In the genomic region with DNA sequence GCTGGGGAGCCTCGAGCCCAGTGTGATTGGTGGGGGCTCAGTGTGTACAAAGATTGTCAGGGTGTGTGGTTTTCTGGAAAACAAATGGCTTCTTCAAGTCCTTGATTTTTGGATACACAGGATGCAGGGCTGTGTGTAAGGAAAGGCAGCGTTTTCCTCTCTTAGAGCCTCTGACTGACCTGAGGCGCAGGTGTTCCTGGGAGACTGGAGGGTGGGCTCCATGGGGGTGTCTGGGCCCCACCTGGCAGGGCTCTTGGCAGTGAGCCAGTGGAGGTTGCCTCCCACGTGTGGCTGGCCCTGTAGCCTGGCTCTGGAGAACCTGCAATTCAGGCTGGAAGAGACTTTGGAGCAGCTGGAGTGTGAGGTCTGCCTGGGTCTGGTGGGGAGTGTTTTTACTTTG, we compare ENCODE assay signal across 3 cellular contexts.
A peak's percentile ranks its signal among the peaks of the same experiment; 100 is the strongest.
TF ChIP-seq lines count a peak whose summit lies in the region.

No MANE protein-coding gene starts in this region.

TF ChIP-seq in SK-N-SH, 30 proteins besides CTCF, POLR2A, EP300 and RAD21:
- TF ChIP-seq NFIC (IDR thresholded peaks at IDR 0.05; ENCODE audit: borderline replicate concordance) (0 out of 2 replicates have a peak, but pooled peaks have one; percentile 47), FOXJ3 (CRISPR knock-in tag; IDR thresholded peaks at IDR 0.05) (no peak)
- TF ChIP-seq, protein P1, sequence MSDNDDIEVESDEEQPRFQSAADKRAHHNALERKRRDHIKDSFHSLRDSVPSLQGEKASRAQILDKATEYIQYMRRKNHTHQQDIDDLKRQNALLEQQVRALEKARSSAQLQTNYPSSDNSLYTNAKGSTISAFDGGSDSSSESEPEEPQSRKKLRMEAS (IDR thresholded peaks at IDR 0.05; ENCODE audit: low read depth): no peak

TF ChIP-seq in SK-N-SH treated with all-trans-retinoic acid at 6 μM for 48 hours, 23 proteins besides CTCF, POLR2A, EP300 and RAD21:
- TF ChIP-seq, protein P2, sequence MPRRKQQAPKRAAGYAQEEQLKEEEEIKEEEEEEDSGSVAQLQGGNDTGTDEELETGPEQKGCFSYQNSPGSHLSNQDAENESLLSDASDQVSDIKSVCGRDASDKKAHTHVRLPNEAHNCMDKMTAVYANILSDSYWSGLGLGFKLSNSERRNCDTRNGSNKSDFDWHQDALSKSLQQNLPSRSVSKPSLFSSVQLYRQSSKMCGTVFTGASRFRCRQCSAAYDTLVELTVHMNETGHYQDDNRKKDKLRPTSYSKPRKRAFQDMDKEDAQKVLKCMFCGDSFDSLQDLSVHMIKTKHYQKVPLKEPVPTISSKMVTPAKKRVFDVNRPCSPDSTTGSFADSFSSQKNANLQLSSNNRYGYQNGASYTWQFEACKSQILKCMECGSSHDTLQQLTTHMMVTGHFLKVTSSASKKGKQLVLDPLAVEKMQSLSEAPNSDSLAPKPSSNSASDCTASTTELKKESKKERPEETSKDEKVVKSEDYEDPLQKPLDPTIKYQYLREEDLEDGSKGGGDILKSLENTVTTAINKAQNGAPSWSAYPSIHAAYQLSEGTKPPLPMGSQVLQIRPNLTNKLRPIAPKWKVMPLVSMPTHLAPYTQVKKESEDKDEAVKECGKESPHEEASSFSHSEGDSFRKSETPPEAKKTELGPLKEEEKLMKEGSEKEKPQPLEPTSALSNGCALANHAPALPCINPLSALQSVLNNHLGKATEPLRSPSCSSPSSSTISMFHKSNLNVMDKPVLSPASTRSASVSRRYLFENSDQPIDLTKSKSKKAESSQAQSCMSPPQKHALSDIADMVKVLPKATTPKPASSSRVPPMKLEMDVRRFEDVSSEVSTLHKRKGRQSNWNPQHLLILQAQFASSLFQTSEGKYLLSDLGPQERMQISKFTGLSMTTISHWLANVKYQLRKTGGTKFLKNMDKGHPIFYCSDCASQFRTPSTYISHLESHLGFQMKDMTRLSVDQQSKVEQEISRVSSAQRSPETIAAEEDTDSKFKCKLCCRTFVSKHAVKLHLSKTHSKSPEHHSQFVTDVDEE (CRISPR knock-in tag; IDR thresholded peaks at IDR 0.05): no peak
- no peak for TF ChIP-seq TOX (CRISPR knock-in tag; IDR thresholded peaks at IDR 0.05; ENCODE audit: borderline replicate concordance)
- no peak for TF ChIP-seq ARNTL (CRISPR knock-in tag; IDR thresholded peaks at IDR 0.05; ENCODE audit: borderline replicate concordance, low read depth)
- TF ChIP-seq SNAI2 (CRISPR knock-in tag; IDR thresholded peaks at IDR 0.05): no peak
- TF ChIP-seq ZNF565 (CRISPR knock-in tag; conservative IDR thresholded peaks at IDR 0.05; ENCODE audit: low read depth): no peak
- TF ChIP-seq PATZ1 (CRISPR knock-in tag; IDR thresholded peaks at IDR 0.05; ENCODE audit: borderline replicate concordance): no peak
- TF ChIP-seq ZC3H10 (CRISPR knock-in tag; IDR thresholded peaks at IDR 0.05): no peak
- TF ChIP-seq, protein P3, sequence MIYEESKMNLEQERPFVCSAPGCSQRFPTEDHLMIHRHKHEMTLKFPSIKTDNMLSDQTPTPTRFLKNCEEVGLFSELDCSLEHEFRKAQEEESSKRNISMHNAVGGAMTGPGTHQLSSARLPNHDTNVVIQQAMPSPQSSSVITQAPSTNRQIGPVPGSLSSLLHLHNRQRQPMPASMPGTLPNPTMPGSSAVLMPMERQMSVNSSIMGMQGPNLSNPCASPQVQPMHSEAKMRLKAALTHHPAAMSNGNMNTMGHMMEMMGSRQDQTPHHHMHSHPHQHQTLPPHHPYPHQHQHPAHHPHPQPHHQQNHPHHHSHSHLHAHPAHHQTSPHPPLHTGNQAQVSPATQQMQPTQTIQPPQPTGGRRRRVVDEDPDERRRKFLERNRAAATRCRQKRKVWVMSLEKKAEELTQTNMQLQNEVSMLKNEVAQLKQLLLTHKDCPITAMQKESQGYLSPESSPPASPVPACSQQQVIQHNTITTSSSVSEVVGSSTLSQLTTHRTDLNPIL (CRISPR knock-in tag; IDR thresholded peaks at IDR 0.05; ENCODE audit: low read depth): no peak
- TF ChIP-seq GLIS3 (CRISPR knock-in tag; IDR thresholded peaks at IDR 0.05): no peak
- TF ChIP-seq ZNF8 (CRISPR knock-in tag; IDR thresholded peaks at IDR 0.05): no peak
- TF ChIP-seq ZNF70 (CRISPR knock-in tag; IDR thresholded peaks at IDR 0.05): no peak
- TF ChIP-seq, protein P4, sequence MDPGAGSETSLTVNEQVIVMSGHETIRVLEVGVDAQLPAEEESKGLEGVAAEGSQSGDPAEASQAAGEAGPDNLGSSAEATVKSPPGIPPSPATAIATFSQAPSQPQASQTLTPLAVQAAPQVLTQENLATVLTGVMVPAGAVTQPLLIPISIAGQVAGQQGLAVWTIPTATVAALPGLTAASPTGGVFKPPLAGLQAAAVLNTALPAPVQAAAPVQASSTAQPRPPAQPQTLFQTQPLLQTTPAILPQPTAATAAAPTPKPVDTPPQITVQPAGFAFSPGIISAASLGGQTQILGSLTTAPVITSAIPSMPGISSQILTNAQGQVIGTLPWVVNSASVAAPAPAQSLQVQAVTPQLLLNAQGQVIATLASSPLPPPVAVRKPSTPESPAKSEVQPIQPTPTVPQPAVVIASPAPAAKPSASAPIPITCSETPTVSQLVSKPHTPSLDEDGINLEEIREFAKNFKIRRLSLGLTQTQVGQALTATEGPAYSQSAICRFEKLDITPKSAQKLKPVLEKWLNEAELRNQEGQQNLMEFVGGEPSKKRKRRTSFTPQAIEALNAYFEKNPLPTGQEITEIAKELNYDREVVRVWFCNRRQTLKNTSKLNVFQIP (CRISPR knock-in tag; IDR thresholded peaks at IDR 0.05; ENCODE audit: borderline replicate concordance, low read depth): no peak
- TF ChIP-seq BACH2 (CRISPR knock-in tag; IDR thresholded peaks at IDR 0.05; ENCODE audit: borderline replicate concordance): no peak
- TF ChIP-seq ZFP30 (CRISPR knock-in tag; IDR thresholded peaks at IDR 0.05): no peak
- TF ChIP-seq ISL1 (CRISPR knock-in tag; IDR thresholded peaks at IDR 0.05): no peak
- TF ChIP-seq OSR1 (CRISPR knock-in tag; IDR thresholded peaks at IDR 0.05): no peak
- TF ChIP-seq ESRRG (CRISPR knock-in tag; IDR thresholded peaks at IDR 0.05): no peak

TF ChIP-seq in H1, 55 proteins besides CTCF, POLR2A, EP300 and RAD21 (continued from another document):
- TF ChIP-seq CTBP2 (IDR thresholded peaks at IDR 0.05; ENCODE audit: borderline replicate concordance, insufficient read depth, insufficient read length, low read length) (no peak), TAF1 (IDR thresholded peaks at IDR 0.05; ENCODE audit: low read depth, low read length) (no peak), CBX8 (IDR thresholded peaks at IDR 0.05; ENCODE audit: borderline replicate concordance, low read depth, low read length) (no peak), SRF (IDR thresholded peaks at IDR 0.05; ENCODE audit: low read depth, low read length) (no peak)
